ENCODE assay signal across 9 cellular contexts in the genomic region with DNA sequence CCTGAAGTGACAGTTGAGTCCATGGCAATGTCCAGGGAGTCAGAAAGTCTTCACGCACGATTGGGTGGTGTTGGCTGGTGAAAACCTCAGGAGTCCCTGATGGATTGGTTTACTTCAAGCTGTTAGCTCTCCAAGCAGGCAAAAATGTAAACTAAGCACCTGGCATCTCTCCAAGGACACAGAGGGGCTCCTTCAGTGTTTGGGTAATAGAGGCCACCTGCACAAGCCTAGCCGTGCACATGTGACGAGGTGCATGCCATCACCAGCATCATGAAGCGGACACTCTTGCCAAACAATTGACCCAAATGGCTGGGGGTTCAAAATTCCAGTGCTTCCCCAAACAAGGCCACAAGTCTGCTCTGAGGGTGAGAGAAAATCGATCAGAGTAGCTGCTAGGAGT. TPM values are rescaled to one million over a fixed set of nuclear protein-coding genes. Genes with fewer than 3 reads are reported as not detected.
DNase-seq lines count a peak whose midpoint lies in the region; TF ChIP-seq lines count a peak whose summit lies in the region.
"Had no signal": no experiment of that assay in that cellular context is flagged by ENCODE, and none has a peak within 500 bp of the region (broad histone marks: within the 10 kb centered on the region; RNA-seq: fewer than 3 reads in every experiment).

No MANE protein-coding gene starts in this region.

- no peaks in the 10 kb centered on the region for H3K27me3 ChIP-seq in CD4-positive, alpha-beta memory T cell (ENCODE audit: insufficient read depth, low read length)
- H3K27me3 ChIP-seq in breast epithelium = no peaks in the 10 kb centered on the region
- H3K27me3 ChIP-seq: vagina had no signal

- intact Hi-C loops in CD4-positive, alpha-beta memory T cell (cut with micrococcal nuclease) = loop anchor here (2.0 to 5.0 kb wide), 3 partner anchors 385 to 1406 kb away; a partner anchor contains a TSS
- intact Hi-C loops in breast epithelium (cut with DNase I; ENCODE audit: low total_unique reads) = no loop called here
- intact Hi-C loops in posterior vena cava (cut with DNase I) = no loop called here

- H3K27ac Mint-ChIP-seq in CD4-positive, alpha-beta memory T cell = peak overlapping the region in 6 of 7 donors; percentile 98 to 100 (median 98)

- no peak for TF ChIP-seq POLR2A in breast epithelium (IDR thresholded peaks at IDR 0.05)

- peak overlapping the region; percentile 34 to 100 (median 99) for H3K4me3 Mint-ChIP-seq in CD4-positive, alpha-beta memory T cell

- H3K36me3 ChIP-seq in CD4-positive, alpha-beta memory T cell (ENCODE audit: insufficient read depth, low read length) = no peaks in the 10 kb centered on the region
- H3K36me3 ChIP-seq in breast epithelium = no peaks in the 10 kb centered on the region
- H3K36me3 ChIP-seq: vagina had no signal

- H3K36me3 Mint-ChIP-seq in CD4-positive, alpha-beta memory T cell = peaks cover 14 to 41% of the 10 kb centered on the region in 2 donors

- POLR2A ChIA-PET in CD4-positive, alpha-beta memory T cell (lab: Charles Lee; ENCODE audit: partially characterized antibody) = interaction anchor here (0.6 to 1.1 kb wide), 2 partner anchors 488 to 617 kb away, joined by 3 read pairs; no protein-coding TSS in a partner anchor

- DNase-seq in CD4-positive, alpha-beta memory T cell = no peak
- DNase-seq in NCI-H524 (lab: John Stamatoyannopoulos, UW) (peak; percentile 35 to 76), dermis blood vessel endothelial cell (peak; percentile 4), breast epithelium (ENCODE audit: low spot score in 2 of 2) (no peak), posterior vena cava (ENCODE audit: low spot score) (no peak), retina (no peak), HCEC 1CT (no peak)

- no peak overlapping the region for H3K27ac ChIP-seq in CD4-positive, alpha-beta memory T cell (ENCODE audit: low read depth, low read length)
- H3K27ac ChIP-seq in breast epithelium = no peak overlapping the region
- H3K27ac ChIP-seq: vagina had no signal

- peak overlapping the region in 1 of 2 donors; percentile 92 for H3K4me3 ChIP-seq in CD4-positive, alpha-beta memory T cell (ENCODE audit: low read length in 2 of 2)
- H3K4me3 ChIP-seq in GM12875 (ENCODE audit: low read depth, low read length) (peak overlapping the region; percentile 93), breast epithelium (no peak overlapping the region)

- CTCF ChIA-PET in CD4-positive, alpha-beta memory T cell (lab: Charles Lee; ENCODE audit: partially characterized antibody) = interaction anchor here (0.9 to 2.5 kb wide), 2 partner anchors 18 to 21 kb away, joined by 4 to 6 read pairs; no protein-coding TSS in a partner anchor

- H3K9me3 Mint-ChIP-seq in CD4-positive, alpha-beta memory T cell = no peaks in the 10 kb centered on the region

- H3K27me3 Mint-ChIP-seq in CD4-positive, alpha-beta memory T cell = no peaks in the 10 kb centered on the region

- peaks cover 21% of the 10 kb centered on the region for H3K4me1 ChIP-seq in CD4-positive, alpha-beta memory T cell (ENCODE audit: insufficient read depth, low read length)
- no peaks in the 10 kb centered on the region for H3K4me1 ChIP-seq in breast epithelium

- TF ChIP-seq CTCF in GM12875 (IDR thresholded peaks at IDR 0.05; ENCODE audit: borderline replicate concordance, insufficient read depth, low read depth, low read length) = no peak
- TF ChIP-seq CTCF in breast epithelium (IDR thresholded peaks at IDR 0.05) = no peak

- H3K9me3 ChIP-seq in CD4-positive, alpha-beta memory T cell (ENCODE audit: control insufficient read depth in 1 of 2, low read length in 2 of 2) = no peaks in the 10 kb centered on the region
- no peaks in the 10 kb centered on the region for H3K9me3 ChIP-seq in breast epithelium
- H3K9me3 ChIP-seq: vagina had no signal

- peaks cover 24 to 57% (median 40%) of the 10 kb centered on the region in 4 donors for H3K4me1 Mint-ChIP-seq in CD4-positive, alpha-beta memory T cell

RNA-seq across cellular contexts. Expression of a gene that starts 1.8 kb away (rescaled TPM):
- total RNA-seq in CD4-positive, alpha-beta memory T cell = 10 to 100 TPM; 39.6 to 40.9 TPM
- polyA plus RNA-seq in CD4-positive, alpha-beta memory T cell = 10 to 100 TPM; 43.8 to 56.9 TPM
- total RNA-seq in dermis blood vessel endothelial cell (34.2 and 55.7 TPM in 2 replicates), breast epithelium (10 to 100 TPM in 1 of 3 donors, 1 to 10 TPM in 2; 4.3 to 41.4 (median 9.5) TPM), posterior vena cava (1 to 10 TPM; 2.8 to 4.3 TPM)

Comparison
In these comparisons a context has a peak if more than half of its experiments do, and no peak if none do; other contexts are left out.
1. DNase-seq: peak in NCI-H524 (2 of 2) and dermis blood vessel endothelial cell (single experiment); none in CD4-positive, alpha-beta memory T cell (0 of 5), breast epithelium (0 of 2), posterior vena cava (single experiment), retina (single experiment) and HCEC 1CT (single experiment).